10 cellular contexts compared by ENCODE assay signal in the genomic region with DNA sequence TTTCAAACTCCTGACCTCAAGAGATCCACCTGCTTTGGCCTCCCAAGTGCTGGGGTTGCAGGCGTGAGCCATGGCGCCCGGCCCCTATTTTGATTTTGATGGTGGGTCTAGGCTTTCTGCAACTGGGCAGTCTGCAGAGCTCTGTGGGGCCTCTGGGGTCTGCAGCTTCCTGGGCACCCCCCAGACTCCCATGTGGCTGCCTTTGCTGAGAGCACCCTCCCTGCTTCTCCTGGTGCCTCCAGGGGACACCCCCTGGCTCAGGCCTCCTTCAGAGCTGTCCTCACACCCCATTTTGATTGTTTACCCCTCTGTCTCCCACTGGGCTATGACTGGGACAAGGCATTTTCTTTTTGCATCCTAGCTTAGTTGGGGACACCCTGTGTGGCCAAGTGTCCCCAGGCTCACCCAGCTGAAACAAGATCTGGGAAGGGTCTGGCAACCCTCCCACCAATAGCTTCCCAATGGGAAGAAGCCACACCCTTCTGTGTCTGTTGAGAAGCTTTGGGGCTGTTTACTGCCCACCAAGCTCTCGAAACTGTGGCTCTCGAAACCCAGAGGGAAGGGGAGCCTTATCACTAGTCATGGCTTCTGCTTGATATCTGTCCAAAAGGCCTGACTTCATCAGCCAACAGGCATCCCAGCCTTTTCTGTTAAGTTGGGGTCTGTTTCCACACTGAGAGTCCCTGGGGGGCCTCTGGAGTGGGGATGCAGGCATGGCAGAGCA.
A peak's percentile ranks its signal among the peaks of the same experiment; 100 is the strongest.
DNase-seq lines count a peak whose midpoint lies in the region; ATAC-seq and TF ChIP-seq lines count a peak whose summit lies in the region.
"Had no signal": no experiment of that assay in that cellular context is flagged by ENCODE, and none has a peak within 500 bp of the region (broad histone marks: within the 10 kb centered on the region; RNA-seq: fewer than 3 reads in every experiment).

No MANE protein-coding gene starts in this region.

- peak overlapping the region in 1 of 2 experiments; percentile 43 for H3K18ac ChIP-seq in mesenchymal stem cell (ENCODE audit: low read depth in 1 of 2, low read length in 2 of 2)

- BruUV-seq in mammary epithelial cell (replicated peaks; lab: Mats Ljungman, UMichigan), result no TSS peak

- intact Hi-C loops in activated naive CD4-positive, alpha-beta T cell treated with anti-CD3 and anti-CD28 coated beads for 36 hours (cut with micrococcal nuclease), result loop anchor here (1.0 to 5.0 kb wide), 5 partner anchors 31 to 242 kb away; no protein-coding TSS in a partner anchor
- intact Hi-C loops in mammary epithelial cell (cut with micrococcal nuclease), result loop anchor here (1.0 to 5.0 kb wide), 5 partner anchors 50 to 243 kb away; partner anchors contain the start of gene IER5L
- intact Hi-C loops in upper lobe of right lung (cut with DNase I), result no loop called here

- H3K4me2 ChIP-seq in mammary epithelial cell (ENCODE audit: insufficient read depth, low read depth, low read length), result peak overlapping the region; percentile 91
- no peak overlapping the region for H3K4me2 ChIP-seq in mesenchymal stem cell (ENCODE audit: low read length, poor library complexity, severe bottlenecking)

- TF ChIP-seq CTCF in mammary epithelial cell (conservative IDR thresholded peaks at IDR 0.05 in 1 of 2, IDR thresholded peaks at IDR 0.05 in 1 of 2; ENCODE audit: extremely low read depth in 1 of 2, insufficient read depth in 1 of 2, low read depth in 1 of 2, low read length in 2 of 2) (no peak), upper lobe of right lung (IDR thresholded peaks at IDR 0.05) (no peak)

- no peak for DNase-seq in activated naive CD4-positive, alpha-beta T cell treated with anti-CD3 and anti-CD28 coated beads for 36 hours
- DNase-seq in activated naive CD4-positive, alpha-beta T cell treated with anti-CD3 and anti-CD28 coated beads, Interleukin-2, amount 50 U/mL, for 16 hours, result no peak
- no peak for DNase-seq in mammary epithelial cell
- no peak for DNase-seq in mesenchymal stem cell
- no peak for DNase-seq in upper lobe of right lung
- no peak for DNase-seq in hippocampal formation (lab: John Stamatoyannopoulos, UW)
- DNase-seq in dedifferentiated amniotic fluid mesenchymal stem cell (ENCODE audit: extremely low spot score), result no peak
- no peak for DNase-seq in retina
- DNase-seq: activated naive CD4-positive, alpha-beta T cell; NCI-H1694 treated with DMSO at 0.1 percent for 48 hours had no signal

- H2BK12ac ChIP-seq in mesenchymal stem cell (ENCODE audit: low read length in 2 of 2), result no peak overlapping the region

- no peak overlapping the region for H3K9ac ChIP-seq in mammary epithelial cell (ENCODE audit: insufficient read depth, low read length)
- peak overlapping the region; percentile 86 for H3K9ac ChIP-seq in mesenchymal stem cell (ENCODE audit: low read length)

- no peak for ATAC-seq in upper lobe of right lung

- peak overlapping the region; percentile 24 for H2BK120ac ChIP-seq in mesenchymal stem cell (ENCODE audit: low read depth, low read length)

- H4K91ac ChIP-seq in mesenchymal stem cell (ENCODE audit: low read length), result peak overlapping the region; percentile 49

- H2AFZ ChIP-seq in mammary epithelial cell (ENCODE audit: low read depth, low read length) (no peak overlapping the region), mesenchymal stem cell (ENCODE audit: low read depth, low read length) (no peak overlapping the region)

- no peak overlapping the region for H2AK5ac ChIP-seq in mesenchymal stem cell (ENCODE audit: low read length, severe bottlenecking)

- H3K4me1 ChIP-seq in mammary epithelial cell (ENCODE audit: insufficient read depth, low read length) (peaks cover 16% of the 10 kb centered on the region), mesenchymal stem cell (ENCODE audit: control insufficient read depth, insufficient read depth, low read depth, low read length) (peaks cover 11% of the 10 kb centered on the region), upper lobe of right lung (peaks cover 12% of the 10 kb centered on the region)

- H4K8ac ChIP-seq in mesenchymal stem cell (ENCODE audit: low read length), result peak overlapping the region; percentile 29

- no peaks in the 10 kb centered on the region for H3K79me2 ChIP-seq in mammary epithelial cell (ENCODE audit: insufficient read depth, low read length)

- H3K4me3 ChIP-seq in mammary epithelial cell (replicated peaks in 1 of 3; ENCODE audit: insufficient read depth in 1 of 3, low read depth in 2 of 3, low read length in 3 of 3), result no peak overlapping the region
- peak overlapping the region in 1 of 2 experiments; percentile 71 for H3K4me3 ChIP-seq in mesenchymal stem cell (ENCODE audit: insufficient read depth in 1 of 2, low read depth in 1 of 2, low read length in 2 of 2)
- H3K4me3 ChIP-seq in upper lobe of right lung, result peak overlapping the region; percentile 69

- dilution Hi-C loops in mammary epithelial cell (cut with HindIII; ENCODE audit: low sequenced_read_pairs), result loop anchor here (5.0 kb wide), 1 partner anchor 200 kb away; no protein-coding TSS in a partner anchor

- H3K14ac ChIP-seq in mesenchymal stem cell (ENCODE audit: low read length in 2 of 2), result no peak overlapping the region

- in situ Hi-C loops in mammary epithelial cell (cut with MboI; ENCODE audit: low sequenced_read_pairs in 2 of 2), result no loop called here

- H2BK15ac ChIP-seq in mesenchymal stem cell (ENCODE audit: low read depth, poor library complexity, severe bottlenecking), result no peak overlapping the region

- H3K27ac Mint-ChIP-seq in activated naive CD4-positive, alpha-beta T cell treated with anti-CD3 and anti-CD28 coated beads for 36 hours, result no peak overlapping the region

- 0% methylated on average over 2 of the region's 5 CpGs for WGBS in mammary epithelial cell (ENCODE audit: low coverage, missing lambda C conversion rate)
- 92% methylated on average over 5 of the region's 5 CpGs for WGBS in mesenchymal stem cell

- H3K27me3 Mint-ChIP-seq in activated naive CD4-positive, alpha-beta T cell treated with anti-CD3 and anti-CD28 coated beads for 36 hours (ENCODE audit: low read depth), result no peaks in the 10 kb centered on the region

- no peaks in the 10 kb centered on the region for H3K9me3 ChIP-seq in mammary epithelial cell (replicated peaks; ENCODE audit: insufficient read depth, low read length)
- no peaks in the 10 kb centered on the region for H3K9me3 ChIP-seq in mesenchymal stem cell (ENCODE audit: control insufficient read depth, low read length)
- no peaks in the 10 kb centered on the region for H3K9me3 ChIP-seq in upper lobe of right lung

- no peaks in the 10 kb centered on the region for H3K27me3 ChIP-seq in mammary epithelial cell (ENCODE audit: insufficient read depth, low read length)
- peaks cover 3 to 8% of the 10 kb centered on the region in 2 experiments for H3K27me3 ChIP-seq in mesenchymal stem cell (ENCODE audit: control insufficient read depth in 1 of 2, insufficient read depth in 1 of 2, low read length in 2 of 2)
- H3K27me3 ChIP-seq in upper lobe of right lung, result no peaks in the 10 kb centered on the region

- H3K79me1 ChIP-seq in mesenchymal stem cell (replicated peaks; ENCODE audit: low read length, poor library complexity, severe bottlenecking), result no peaks in the 10 kb centered on the region

- H3K4me3 Mint-ChIP-seq in activated naive CD4-positive, alpha-beta T cell treated with anti-CD3 and anti-CD28 coated beads for 36 hours, result peak overlapping the region; percentile 51

- H2BK5ac ChIP-seq in mesenchymal stem cell (ENCODE audit: low read depth, low read length, poor library complexity, severe bottlenecking), result no peak overlapping the region

- peak overlapping the region in 1 of 2 experiments; percentile 9 for H3K4ac ChIP-seq in mesenchymal stem cell (ENCODE audit: low read depth in 1 of 2, low read length in 2 of 2)

- H3K4me1 Mint-ChIP-seq in activated naive CD4-positive, alpha-beta T cell treated with anti-CD3 and anti-CD28 coated beads for 36 hours (ENCODE audit: low read depth), result peaks cover 10% of the 10 kb centered on the region

- H3K23ac ChIP-seq in mesenchymal stem cell (ENCODE audit: low read length in 2 of 2), result no peak overlapping the region

- CTCF ChIA-PET in activated naive CD4-positive, alpha-beta T cell treated with anti-CD3 and anti-CD28 coated beads for 36 hours (lab: Charles Lee), result interaction anchor here (0.6 to 2.2 kb wide), 4 partner anchors 171 to 242 kb away, joined by 3 to 7 read pairs (median 4); no protein-coding TSS in a partner anchor
- CTCF ChIA-PET in mammary epithelial cell (lab: Charles Lee; ENCODE audit: low non-redundant PET), result interaction anchor here (0.6 kb wide), 1 partner anchor 23 kb away, joined by 3 read pairs; no protein-coding TSS in a partner anchor

- no peaks in the 10 kb centered on the region for H3K9me3 Mint-ChIP-seq in activated naive CD4-positive, alpha-beta T cell treated with anti-CD3 and anti-CD28 coated beads for 36 hours

- no peak overlapping the region for H3K27ac ChIP-seq in mammary epithelial cell (ENCODE audit: insufficient read depth, low read depth, low read length)
- no peak overlapping the region for H3K27ac ChIP-seq in mesenchymal stem cell (ENCODE audit: low read length, poor library complexity, severe bottlenecking)
- H3K27ac ChIP-seq in upper lobe of right lung, result peak overlapping the region; percentile 96

- no peaks in the 10 kb centered on the region for H3K36me3 Mint-ChIP-seq in activated naive CD4-positive, alpha-beta T cell treated with anti-CD3 and anti-CD28 coated beads for 36 hours (ENCODE audit: low read depth)

- no peaks in the 10 kb centered on the region for H4K20me1 ChIP-seq in mammary epithelial cell (ENCODE audit: insufficient read depth, low read length)

- H3K36me3 ChIP-seq in mammary epithelial cell (ENCODE audit: insufficient read depth, low read length), result no peaks in the 10 kb centered on the region
- no peaks in the 10 kb centered on the region for H3K36me3 ChIP-seq in mesenchymal stem cell (ENCODE audit: control insufficient read depth in 1 of 2, insufficient read depth in 2 of 2, low read depth in 1 of 2, low read length in 2 of 2)
- no peaks in the 10 kb centered on the region for H3K36me3 ChIP-seq in upper lobe of right lung
